1 cellular context compared by ENCODE assay signal in the genomic region with DNA sequence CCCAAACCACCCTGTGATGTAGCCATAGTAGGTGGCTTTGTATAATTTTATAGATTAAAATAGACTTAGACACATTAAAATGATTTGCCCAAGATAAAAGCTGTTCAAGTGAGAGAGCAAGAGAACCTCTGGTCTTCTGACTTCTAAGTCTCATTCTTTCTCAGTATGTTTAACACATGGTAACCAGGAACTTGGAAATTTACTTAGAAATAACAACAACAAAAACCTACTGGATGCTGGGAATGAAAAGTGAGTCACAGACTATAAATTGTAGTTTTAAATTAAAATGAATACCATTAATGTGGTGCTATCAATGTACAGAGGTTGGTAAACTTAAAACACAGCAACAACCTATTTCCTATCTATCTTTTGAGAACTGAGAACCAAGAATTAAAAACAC.
A peak's percentile ranks its signal among the peaks of the same experiment; 100 is the strongest.
TF ChIP-seq lines count a peak whose summit lies in the region.

No MANE protein-coding gene starts in this region.

TF ChIP-seq in HepG2, 621 proteins besides CTCF, POLR2A, EP300 and RAD21:
- TF ChIP-seq MED13 (CRISPR knock-in tag; IDR thresholded peaks at IDR 0.05) (no peak), POLR2AphosphoS2 (IDR thresholded peaks at IDR 0.05; ENCODE audit: low read depth, low read length) (peak; percentile 71; the same call in 1 of the 2 replicates)
